In genomic region chr16:47481698-47482374, GRCh38 we compare ENCODE assay signal across 14 cellular contexts. TPM values are rescaled to one million over a fixed set of nuclear protein-coding genes. Genes with fewer than 3 reads are reported as not detected.
DNase-seq lines count a peak whose midpoint lies in the region; ATAC-seq and TF ChIP-seq lines count a peak whose summit lies in the region.
"Had no signal": no experiment of that assay in that cellular context is flagged by ENCODE, and none has a peak within 500 bp of the region (broad histone marks: within the 10 kb centered on the region; RNA-seq: fewer than 3 reads in every experiment).

No MANE protein-coding gene starts in this region.

- H3K9me3 ChIP-seq in SU-DHL-6 (ENCODE audit: insufficient read depth, low read length) = no peaks in the 10 kb centered on the region
- H3K9me3 ChIP-seq in upper lobe of right lung = no peaks in the 10 kb centered on the region
- H3K9me3 ChIP-seq: BE2C had no signal

- no peaks in the 10 kb centered on the region for H3K4me1 ChIP-seq in upper lobe of right lung

- no peaks in the 10 kb centered on the region for H3K27me3 ChIP-seq in SU-DHL-6 (ENCODE audit: low read length)
- no peaks in the 10 kb centered on the region for H3K27me3 ChIP-seq in upper lobe of right lung
- H3K27me3 ChIP-seq: BE2C had no signal

- H2AFZ ChIP-seq in SU-DHL-6 (ENCODE audit: low read depth, low read length, severe bottlenecking) = no peak overlapping the region

- no peak overlapping the region for H3K9ac ChIP-seq in SU-DHL-6 (ENCODE audit: low read length)

- H3K4me3 ChIP-seq in SU-DHL-6 (ENCODE audit: insufficient read depth, low read length, poor library complexity, severe bottlenecking) (no peak overlapping the region), upper lobe of right lung (no peak overlapping the region)

- H3K27me3 Mint-ChIP-seq in memory B cell = no peaks in the 10 kb centered on the region

- no peaks in the 10 kb centered on the region for H3K9me3 Mint-ChIP-seq in memory B cell

- H3K27ac ChIP-seq in SU-DHL-6 (ENCODE audit: low read depth, low read length) (0 out of 2 replicates have a peak overlapping the region, but pooled peaks have one; percentile 18), upper lobe of right lung (no peak overlapping the region)

- no peak for DNase-seq in memory B cell (ENCODE audit: low spot score in 2 of 2)
- no peak for DNase-seq in SHP77 (lab: John Stamatoyannopoulos, UW)
- DNase-seq in LoVo (ENCODE audit: low spot score) = no peak
- DNase-seq in upper lobe of right lung = no peak
- DNase-seq: BE2C, Kasumi-1, NCI-H1417 treated with DMSO at 0.1 percent for 48 hours, NCI-H2029 treated with DMSO at 0.1 percent for 48 hours, NCI-H510A treated with DMSO at 0.1 percent for 48 hours, SIG-M5, SW 1271 had no signal

- H3K4me2 ChIP-seq in SU-DHL-6 (ENCODE audit: low read depth, low read length, poor library complexity, severe bottlenecking) = peak overlapping the region; percentile 30

- H4K20me1 ChIP-seq in SU-DHL-6 (ENCODE audit: low read depth, low read length) = no peaks in the 10 kb centered on the region

- intact Hi-C loops in upper lobe of right lung (cut with DNase I) = no loop called here

- no peak overlapping the region for H3K4me3 Mint-ChIP-seq in memory B cell

- H3K79me2 ChIP-seq in SU-DHL-6 (ENCODE audit: insufficient read depth, low read length) = peaks cover 38% of the 10 kb centered on the region; the same call in 1 of the 2 replicates

- no peaks in the 10 kb centered on the region for H3K9me2 ChIP-seq in SU-DHL-6 (replicated peaks; ENCODE audit: insufficient read depth, low read length)

- peaks cover 14% of the 10 kb centered on the region for H3K36me3 Mint-ChIP-seq in memory B cell

- no peak for TF ChIP-seq CTCF in SU-DHL-6 (IDR thresholded peaks at IDR 0.05; ENCODE audit: insufficient read depth, low read length, poor library complexity, severe bottlenecking)
- no peak for TF ChIP-seq CTCF in upper lobe of right lung (IDR thresholded peaks at IDR 0.05)

- 0 out of 2 replicates have a peak, but pooled peaks cover 5% of the 10 kb centered on the region for H3F3A ChIP-seq in SU-DHL-6 (ENCODE audit: insufficient read depth)

- peak overlapping the region; percentile 63 for H3K27ac Mint-ChIP-seq in memory B cell

- H3K36me3 ChIP-seq in SU-DHL-6 (ENCODE audit: low read length) (peaks cover 9% of the 10 kb centered on the region; the same call in 1 of the 2 replicates), upper lobe of right lung (no peaks in the 10 kb centered on the region)
- H3K36me3 ChIP-seq: BE2C had no signal

- peaks cover 33% of the 10 kb centered on the region for H3K4me1 Mint-ChIP-seq in memory B cell

- peak; percentile 50 for ATAC-seq in GM18511 (IDR thresholded peaks at IDR 0.05; ENCODE audit: unreplicated experiment)
- ATAC-seq in GM19372 (IDR thresholded peaks at IDR 0.05; ENCODE audit: low read depth, unreplicated experiment) = peak; percentile 59
- ATAC-seq in memory B cell (ENCODE audit: low read depth) = peak; percentile 41
- ATAC-seq in upper lobe of right lung = no peak

RNA-seq across cellular contexts. Expression of gene PHKB, which starts 20.7 kb away (rescaled TPM):
- total RNA-seq in upper lobe of right lung = 91.8 TPM

RNA-seq across cellular contexts. Expression of gene ITFG1, which starts 21.0 kb away (rescaled TPM):
- total RNA-seq in upper lobe of right lung = 58.2 TPM
